ENCODE assay signal across 1 cellular context in genomic region chr6:149545754-149546471, GRCh38.
TF ChIP-seq lines count a peak whose summit lies in the region.

Gene PPIL4, minus strand, starts transcription at chr6:149546043. Its CDS starts 38 bp downstream, at chr6:149546005.

TF ChIP-seq in HepG2, 621 proteins besides CTCF, POLR2A, EP300 and RAD21 (continued from another document and continues in another):
- TF ChIP-seq RNF219 (CRISPR knock-in tag; IDR thresholded peaks at IDR 0.05) (no peak), HCFC1 (IDR thresholded peaks at IDR 0.05; ENCODE audit: low read depth, low read length) (peak; percentile 90), ZKSCAN5 (CRISPR knock-in tag; IDR thresholded peaks at IDR 0.05) (no peak), ZNF800 (CRISPR knock-in tag; IDR thresholded peaks at IDR 0.05) (peak; percentile 84), FOXK1 (CRISPR knock-in tag; IDR thresholded peaks at IDR 0.05; ENCODE audit: borderline replicate concordance, low read depth) (peak; percentile 99), CENPT (CRISPR knock-in tag; IDR thresholded peaks at IDR 0.05; ENCODE audit: low read depth) (peak; percentile 44; the same call in 1 of the 2 replicates), ATF5 (CRISPR knock-in tag; IDR thresholded peaks at IDR 0.05; ENCODE audit: low read depth) (no peak), MNT (IDR thresholded peaks at IDR 0.05) (peak; percentile 78), SKIL (CRISPR knock-in tag; IDR thresholded peaks at IDR 0.05; ENCODE audit: borderline replicate concordance) (peak; percentile 14; the same call in 1 of the 2 replicates), CHCHD3 (CRISPR knock-in tag; IDR thresholded peaks at IDR 0.05) (no peak), ZNF879 (CRISPR knock-in tag; IDR thresholded peaks at IDR 0.05) (no peak; the same call in 1 of the 2 replicates), ZBTB14 (CRISPR knock-in tag; IDR thresholded peaks at IDR 0.05) (peak; percentile 42; the same call in 1 of the 2 replicates), ZNF441 (CRISPR knock-in tag; IDR thresholded peaks at IDR 0.05; ENCODE audit: borderline replicate concordance) (0 out of 2 replicates have a peak, but pooled peaks have one; percentile 38), ZFY (CRISPR knock-in tag; IDR thresholded peaks at IDR 0.05) (peak; percentile 74), JUNB (CRISPR knock-in tag; IDR thresholded peaks at IDR 0.05; ENCODE audit: borderline replicate concordance) (no peak), ZEB1 (IDR thresholded peaks at IDR 0.05; ENCODE audit: insufficient replicate concordance, low read depth) (no peak), ATF2 (CRISPR knock-in tag; IDR thresholded peaks at IDR 0.05) (peak; percentile 95), KDM5A (IDR thresholded peaks at IDR 0.05; ENCODE audit: borderline replicate concordance, low read length) (peak; percentile 99), ZBED4 (CRISPR knock-in tag; IDR thresholded peaks at IDR 0.05; ENCODE audit: borderline replicate concordance) (peak; percentile 82; the same call in 1 of the 2 replicates), ZNF737 (CRISPR knock-in tag; IDR thresholded peaks at IDR 0.05; ENCODE audit: borderline replicate concordance) (peak; percentile 87; the same call in 1 of the 2 replicates), ZNF790 (CRISPR knock-in tag; IDR thresholded peaks at IDR 0.05; ENCODE audit: borderline replicate concordance) (0 out of 2 replicates have a peak, but pooled peaks have one; percentile 14), AFF4 (CRISPR knock-in tag; IDR thresholded peaks at IDR 0.05) (no peak), ZNF333 (CRISPR knock-in tag; IDR thresholded peaks at IDR 0.05; ENCODE audit: borderline replicate concordance) (peak; percentile 84; the same call in 1 of the 2 replicates), GLMP (CRISPR knock-in tag; IDR thresholded peaks at IDR 0.05; ENCODE audit: borderline replicate concordance) (no peak), ZNF362 (CRISPR knock-in tag; IDR thresholded peaks at IDR 0.05; ENCODE audit: borderline replicate concordance) (peak; percentile 41; the same call in 1 of the 2 replicates), LBX2 (CRISPR knock-in tag; IDR thresholded peaks at IDR 0.05; ENCODE audit: borderline replicate concordance) (peak; percentile 70; the same call in 1 of the 2 replicates), ZBTB7B (CRISPR knock-in tag; IDR thresholded peaks at IDR 0.05) (peak; percentile 17; the same call in 1 of the 2 replicates), ZNF367 (CRISPR knock-in tag; IDR thresholded peaks at IDR 0.05; ENCODE audit: borderline replicate concordance) (no peak; the same call in 1 of the 2 replicates)
